ENCODE assay signal across 19 cellular contexts in genomic region chr1:222543817-222544216, GRCh38. TPM values are rescaled to one million over a fixed set of nuclear protein-coding genes. Genes with fewer than 3 reads are reported as not detected.
"Had no signal": no experiment of that assay in that cellular context is flagged by ENCODE, and none has a peak within 500 bp of the region (broad histone marks: within the 10 kb centered on the region; RNA-seq: fewer than 3 reads in every experiment).

No MANE protein-coding gene starts in this region.

- ATAC-seq: activated CD4-positive, CD25-positive, alpha-beta regulatory T cell treated with anti-CD3 and anti-CD28 coated beads, Interleukin-2, amount 50 U/mL, for 24 hours; gastroesophageal sphincter; heart right ventricle; left lung; right cardiac atrium had no signal

- DNase-seq: activated CD4-positive, alpha-beta T cell treated with anti-CD3 and anti-CD28 coated beads, Interleukin-2, amount 50 U/mL, for 48 hours; activated effector memory CD4-positive, alpha-beta T cell treated with Interleukin-2 at 50 U/mL for 16 hours; activated naive CD4-positive, alpha-beta T cell treated with anti-CD3 and anti-CD28 coated beads, Interleukin-2, amount 50 U/mL, for 16 hours; activated T-cell treated with anti-CD3 and anti-CD28 coated beads, Interleukin-2, amount 50 U/mL, for 24 hours; adrenal gland; dorsolateral prefrontal cortex; heart right ventricle; left lung; mammary epithelial cell; occipital lobe; right cardiac atrium; small intestine; stimulated activated CD4-positive, alpha-beta T cell treated with anti-CD3 and anti-CD28 coated beads, Interleukin-4, amount 100 ng/mL, for 24 hours; stimulated activated naive CD4-positive, alpha-beta T cell; tibial artery had no signal

- H3K27ac ChIP-seq: adrenal gland, dorsolateral prefrontal cortex, gastroesophageal sphincter, heart right ventricle, left lung, prostate gland, tibial artery had no signal

RNA-seq across cellular contexts. Expression of gene HHIPL2, which starts 4.1 kb away (rescaled TPM):
- total RNA-seq: gastroesophageal sphincter, mammary epithelial cell, subcutaneous adipose tissue had no signal
